ENCODE assay signal across 1 cellular context in genomic region chr19:58054792-58055482, GRCh38.
TF ChIP-seq lines count a peak whose summit lies in the region.

No MANE protein-coding gene starts in this region.

TF ChIP-seq in H1, 55 proteins besides CTCF, POLR2A, EP300 and RAD21:
- TF ChIP-seq SIX5 (IDR thresholded peaks at IDR 0.05; ENCODE audit: low read depth, low read length), result no peak
- peak; percentile 3 for TF ChIP-seq KDM4A (IDR thresholded peaks at IDR 0.05; ENCODE audit: low read depth, low read length, severe bottlenecking)
- peak; percentile 39; the same call in 1 of the 2 replicates for TF ChIP-seq TBP (IDR thresholded peaks at IDR 0.05; ENCODE audit: low read depth, low read length)
TF ChIP-seq in H1: peak in this region for 2.
